9 cellular contexts compared by ENCODE assay signal in genomic region chr17:44672479-44673093, GRCh38. TPM values are rescaled to one million over a fixed set of nuclear protein-coding genes. Genes with fewer than 3 reads are reported as not detected.
DNase-seq lines count a peak whose midpoint lies in the region; ATAC-seq, FAIRE-seq and TF ChIP-seq lines count a peak whose summit lies in the region.
"Had no signal": no experiment of that assay in that cellular context is flagged by ENCODE, and none has a peak within 500 bp of the region (broad histone marks: within the 10 kb centered on the region; RNA-seq: fewer than 3 reads in every experiment).

No MANE protein-coding gene starts in this region.

- no peaks in the 10 kb centered on the region for H3K9me3 ChIP-seq in HepG2 (ENCODE audit: low read length)
- H3K9me3 ChIP-seq in CD8-positive, alpha-beta memory T cell (ENCODE audit: low read length): no peaks in the 10 kb centered on the region
- H3K9me3 ChIP-seq: right atrium auricular region had no signal

- no peaks in the 10 kb centered on the region for H3K27me3 Mint-ChIP-seq in CD8-positive, alpha-beta memory T cell
- no peaks in the 10 kb centered on the region for H3K27me3 Mint-ChIP-seq in naive thymus-derived CD8-positive, alpha-beta T cell

- H3K4me1 ChIP-seq in HepG2 (ENCODE audit: insufficient read depth, low read length): no peaks in the 10 kb centered on the region
- no peaks in the 10 kb centered on the region for H3K4me1 ChIP-seq in CD8-positive, alpha-beta memory T cell (ENCODE audit: insufficient read depth, low read length)
- H3K4me1 ChIP-seq: right atrium auricular region had no signal

- H3K27ac ChIP-seq in HepG2 (ENCODE audit: extremely low read length, insufficient read depth, low read length): no peak overlapping the region
- H3K27ac ChIP-seq in CD8-positive, alpha-beta memory T cell (ENCODE audit: low read depth, low read length): no peak overlapping the region
- H3K27ac ChIP-seq: right atrium auricular region had no signal

- ATAC-seq in HepG2: peak; percentile 49; the same call in 1 of the 3 replicates
- no peak for ATAC-seq in naive thymus-derived CD8-positive, alpha-beta T cell

- H3K4me3 Mint-ChIP-seq in CD8-positive, alpha-beta memory T cell: no peak overlapping the region
- H3K4me3 Mint-ChIP-seq in naive thymus-derived CD8-positive, alpha-beta T cell: no peak overlapping the region

- in situ Hi-C loops in Caki2 (cut with HindIII; ENCODE audit: low pct_unique_long_range_greater_than_20kb, low sequenced_read_pairs): no loop called here
- in situ Hi-C loops in HepG2 (cut with HindIII; ENCODE audit: extremely low pct_ligation_motif_present, low pct_unique_long_range_greater_than_20kb): loop anchor here (10.0 kb wide), 1 partner anchor 138 kb away; no protein-coding TSS in a partner anchor

- intact Hi-C loops in HepG2 (cut with micrococcal nuclease; ENCODE audit: unreplicated experiment): loop anchor here (1.0 kb wide), 1 partner anchor 139 kb away; no protein-coding TSS in a partner anchor

- H3K4me1 Mint-ChIP-seq in CD8-positive, alpha-beta memory T cell: no peaks in the 10 kb centered on the region
- no peaks in the 10 kb centered on the region for H3K4me1 Mint-ChIP-seq in naive thymus-derived CD8-positive, alpha-beta T cell

- no peak overlapping the region for H3K4me3 ChIP-seq in WI38 (ENCODE audit: low read depth, low read length)
- H3K4me3 ChIP-seq in HepG2 (replicated peaks in 1 of 3; ENCODE audit: insufficient read depth in 1 of 3, low read depth in 2 of 3, low read length in 3 of 3): no peak overlapping the region
- no peak overlapping the region for H3K4me3 ChIP-seq in CD8-positive, alpha-beta memory T cell (ENCODE audit: low read length)
- H3K4me3 ChIP-seq: right atrium auricular region had no signal

- no peaks in the 10 kb centered on the region for H3K9me3 Mint-ChIP-seq in CD8-positive, alpha-beta memory T cell
- H3K9me3 Mint-ChIP-seq in naive thymus-derived CD8-positive, alpha-beta T cell: no peaks in the 10 kb centered on the region

- H2AFZ ChIP-seq in HepG2 (ENCODE audit: low read length): no peak overlapping the region

- H3K27me3 ChIP-seq in HepG2 (ENCODE audit: control insufficient read depth in 1 of 2, insufficient read depth in 2 of 2, low read length in 2 of 2): no peaks in the 10 kb centered on the region
- H3K27me3 ChIP-seq in CD8-positive, alpha-beta memory T cell (ENCODE audit: insufficient read depth, low read length, poor library complexity, severe bottlenecking): no peaks in the 10 kb centered on the region
- H3K27me3 ChIP-seq: right atrium auricular region had no signal

- H3K36me3 Mint-ChIP-seq in CD8-positive, alpha-beta memory T cell: peaks cover 0 to 11% (median 0%) of the 10 kb centered on the region in 3 donors
- peaks cover 0 to 9% (median 0%) of the 10 kb centered on the region in 3 donors for H3K36me3 Mint-ChIP-seq in naive thymus-derived CD8-positive, alpha-beta T cell

- H4K20me1 ChIP-seq in HepG2 (ENCODE audit: insufficient read depth, low read length): no peaks in the 10 kb centered on the region

- no peak overlapping the region for H3K4me2 ChIP-seq in HepG2 (ENCODE audit: low read depth, low read length)

- TF ChIP-seq CTCF in WI38 (IDR thresholded peaks at IDR 0.05; ENCODE audit: low read depth, low read length) (peak; percentile 45; the same call in 1 of the 2 replicates), HepG2 (CRISPR knock-in tag; IDR thresholded peaks at IDR 0.05) (peak; percentile 52)

- no peaks in the 10 kb centered on the region for H3K79me2 ChIP-seq in HepG2 (ENCODE audit: insufficient read depth, low read length)

- no peak for TF ChIP-seq EP300 in Ishikawa (IDR thresholded peaks at IDR 0.05; ENCODE audit: borderline replicate concordance)
- no peak for TF ChIP-seq EP300 in HepG2 (IDR thresholded peaks at IDR 0.05; ENCODE audit: low read depth in 2 of 2, low read length in 2 of 2)
- no peak for TF ChIP-seq EP300 in HepG2 (CRISPR knock-in tag; IDR thresholded peaks at IDR 0.05; ENCODE audit: borderline replicate concordance)

- TF ChIP-seq POLR2A in HepG2 (IDR thresholded peaks at IDR 0.05; ENCODE audit: insufficient read depth in 1 of 2, low read depth in 2 of 2, low read length in 2 of 2): no peak

- H3K27ac Mint-ChIP-seq in CD8-positive, alpha-beta memory T cell: no peak overlapping the region
- no peak overlapping the region for H3K27ac Mint-ChIP-seq in naive thymus-derived CD8-positive, alpha-beta T cell

- H3K36me3 ChIP-seq in HepG2 (replicated peaks in 1 of 2; ENCODE audit: control insufficient read depth in 1 of 2, insufficient read depth in 2 of 2, low read length in 2 of 2): no peaks in the 10 kb centered on the region; a peak in 1 of 5 replicates
- no peaks in the 10 kb centered on the region for H3K36me3 ChIP-seq in CD8-positive, alpha-beta memory T cell (ENCODE audit: insufficient read depth, low read length)
- H3K36me3 ChIP-seq: right atrium auricular region had no signal

- peak; percentile 30 for DNase-seq in Caki2 (ENCODE audit: low read depth)
- peak; percentile 27 for DNase-seq in HepG2 (ENCODE audit: low spot score)
- no peak for DNase-seq in CD8-positive, alpha-beta memory T cell
- DNase-seq in activated gamma-delta T cell (lab: John Stamatoyannopoulos, UW): no peak
- DNase-seq in stimulated activated CD4-positive, alpha-beta T cell treated with anti-CD3 and anti-CD28 coated beads, Interleukin-4, amount 100 ng/mL, for 4 hours: no peak
- no peak for DNase-seq in naive thymus-derived CD8-positive, alpha-beta T cell

- CTCF ChIA-PET in HepG2 (lab: Yijun Ruan, JAX; ENCODE audit: low intra/inter-chr PET ratio, low total read pairs): interaction anchor here (3.7 kb wide), 1 partner anchor 138 kb away, joined by 30 read pairs; no protein-coding TSS in a partner anchor
- CTCF ChIA-PET in CD8-positive, alpha-beta memory T cell (lab: Charles Lee): interaction anchor here (1.3 to 2.7 kb wide), 2 partner anchors 9 to 139 kb away, joined by 4 to 6 read pairs; no protein-coding TSS in a partner anchor

- no peak for FAIRE-seq in HepG2 (lab: Jason Lieb, UNC)

- BruUV-seq in HepG2 (replicated peaks; lab: Mats Ljungman, UMichigan): no TSS peak

- H3K9ac ChIP-seq in HepG2 (ENCODE audit: insufficient read depth, low read depth, low read length): no peak overlapping the region

- POLR2A ChIA-PET in HepG2 (lab: Yijun Ruan, JAX): no interaction called here
- POLR2A ChIA-PET in CD8-positive, alpha-beta memory T cell (lab: Charles Lee): no interaction called here
- POLR2A ChIA-PET in naive thymus-derived CD8-positive, alpha-beta T cell (lab: Charles Lee): no interaction called here

- TF ChIP-seq RAD21 in Ishikawa (IDR thresholded peaks at IDR 0.05; ENCODE audit: low read depth) (peak; percentile 56), HepG2 (CRISPR knock-in tag; IDR thresholded peaks at IDR 0.05) (peak; percentile 22; the same call in 1 of the 2 replicates)

RNA-seq across cellular contexts. Expression of gene MEIOC, which starts 16.3 kb away (rescaled TPM):
- total RNA-seq in Caki2 (2014; rRNA removed; shearing (Covaris generic); ENCODE audit: low replicate concordance): 1.9 and 2.2 TPM in 2 replicates
- 0.07 and 0.15 TPM in 2 replicates for total RNA-seq in HepG2 (2016; rRNA removed; fragmentation: Illumina TruSeq; extraction: Trizol)
- total RNA-seq in HepG2 (2016; cell fraction: cytosol; rRNA removed; fragmentation: Illumina TruSeq; extraction: Trizol; ENCODE audit: low read depth): 0.10 TPM in 1 of 2 replicates, not detected in the other
- total RNA-seq in HepG2 (2016; cell fraction: insoluble cytoplasmic fraction; rRNA removed; fragmentation: Illumina TruSeq; extraction: Trizol): 0.13 TPM in 1 of 2 replicates, not detected in the other
- not detected in 2 replicates for total RNA-seq in HepG2 (2016; cell fraction: membrane; rRNA removed; fragmentation: Illumina TruSeq; extraction: Trizol)
- not detected in 2 replicates for total RNA-seq in HepG2 (2016; cell fraction: nucleus; rRNA removed; fragmentation: Illumina TruSeq; extraction: Trizol)
- polyA plus RNA-seq in HepG2 (2011; rRNA removed): 0.04 TPM in 1 of 2 replicates, not detected in the other
- 0.06 and 0.09 TPM in 2 replicates for polyA plus RNA-seq in HepG2 (2011; cell fraction: cytosol; rRNA removed)
- polyA plus RNA-seq in HepG2 (2011; cell fraction: nucleus; rRNA removed): 0.17 and 0.21 TPM in 2 replicates
- 0.27 and 0.53 TPM in 2 replicates for polyA plus RNA-seq in HepG2 (2012)
- polyA plus RNA-seq in HepG2 (2016; cell fraction: cytosol; fragmentation: Illumina TruSeq; extraction: Trizol; ENCODE audit: low read depth): 0.08 and 0.09 TPM in 2 replicates
- 0.19 TPM in 1 of 2 replicates, not detected in the other for polyA plus RNA-seq in HepG2 (2016; cell fraction: insoluble cytoplasmic fraction; fragmentation: Illumina TruSeq; extraction: Trizol; ENCODE audit: low read depth)
- 0.08 and 0.23 TPM in 2 replicates for polyA plus RNA-seq in HepG2 (2016; cell fraction: membrane; fragmentation: Illumina TruSeq; extraction: Trizol; ENCODE audit: low read depth)
- 0.19 TPM in 1 of 2 replicates, not detected in the other for polyA plus RNA-seq in HepG2 (2016; cell fraction: nucleus; fragmentation: Illumina TruSeq; extraction: Trizol; ENCODE audit: insufficient read depth, low read depth)
- polyA minus RNA-seq in HepG2 (2011; rRNA and poly(A)+ RNA removed; ENCODE audit: low replicate concordance): 0.14 TPM in 1 of 2 replicates, not detected in the other
- polyA minus RNA-seq in HepG2 (2011; cell fraction: cytosol; rRNA and poly(A)+ RNA removed): not detected in 2 replicates
- polyA minus RNA-seq in HepG2 (2011; cell fraction: nucleus; rRNA and poly(A)+ RNA removed): 0.13 and 0.37 TPM in 2 replicates
- under 1 TPM; 0.16 to 0.31 TPM for total RNA-seq in CD8-positive, alpha-beta memory T cell
- polyA plus RNA-seq in CD8-positive, alpha-beta memory T cell: 0.09 TPM
- total RNA-seq in naive thymus-derived CD8-positive, alpha-beta T cell: not detected
- under 1 TPM; 0.17 to 0.34 (median 0.25) TPM for polyA plus RNA-seq in naive thymus-derived CD8-positive, alpha-beta T cell

RNA-seq across cellular contexts. Expression of gene CCDC43, which starts 17.0 kb away (rescaled TPM):
- total RNA-seq in Caki2 (2014; rRNA removed; shearing (Covaris generic); ENCODE audit: low replicate concordance): 37.4 and 45.0 TPM in 2 replicates
- 94.8 and 116 TPM in 2 replicates for total RNA-seq in HepG2 (2016; rRNA removed; fragmentation: Illumina TruSeq; extraction: Trizol)
- 11.0 and 13.6 TPM in 2 replicates for total RNA-seq in HepG2 (2016; cell fraction: cytosol; rRNA removed; fragmentation: Illumina TruSeq; extraction: Trizol; ENCODE audit: low read depth)
- 93.0 and 123 TPM in 2 replicates for total RNA-seq in HepG2 (2016; cell fraction: insoluble cytoplasmic fraction; rRNA removed; fragmentation: Illumina TruSeq; extraction: Trizol)
- 37.8 and 46.7 TPM in 2 replicates for total RNA-seq in HepG2 (2016; cell fraction: membrane; rRNA removed; fragmentation: Illumina TruSeq; extraction: Trizol)
- total RNA-seq in HepG2 (2016; cell fraction: nucleus; rRNA removed; fragmentation: Illumina TruSeq; extraction: Trizol): 58.7 and 75.0 TPM in 2 replicates
- polyA plus RNA-seq in HepG2 (2011; rRNA removed): 12.4 and 17.5 TPM in 2 replicates
- 8.3 and 10.3 TPM in 2 replicates for polyA plus RNA-seq in HepG2 (2011; cell fraction: cytosol; rRNA removed)
- polyA plus RNA-seq in HepG2 (2011; cell fraction: nucleus; rRNA removed): 8.6 and 9.0 TPM in 2 replicates
- 29.4 and 39.6 TPM in 2 replicates for polyA plus RNA-seq in HepG2 (2012)
- 6.9 and 7.3 TPM in 2 replicates for polyA plus RNA-seq in HepG2 (2016; cell fraction: cytosol; fragmentation: Illumina TruSeq; extraction: Trizol; ENCODE audit: low read depth)
- 89.3 and 93.4 TPM in 2 replicates for polyA plus RNA-seq in HepG2 (2016; cell fraction: insoluble cytoplasmic fraction; fragmentation: Illumina TruSeq; extraction: Trizol; ENCODE audit: low read depth)
- polyA plus RNA-seq in HepG2 (2016; cell fraction: membrane; fragmentation: Illumina TruSeq; extraction: Trizol; ENCODE audit: low read depth): 19.3 and 20.4 TPM in 2 replicates
- polyA plus RNA-seq in HepG2 (2016; cell fraction: nucleus; fragmentation: Illumina TruSeq; extraction: Trizol; ENCODE audit: insufficient read depth, low read depth): 81.3 and 81.9 TPM in 2 replicates
- polyA minus RNA-seq in HepG2 (2011; rRNA and poly(A)+ RNA removed; ENCODE audit: low replicate concordance): 8.9 and 9.5 TPM in 2 replicates
- 16.4 and 20.5 TPM in 2 replicates for polyA minus RNA-seq in HepG2 (2011; cell fraction: cytosol; rRNA and poly(A)+ RNA removed)
- 40.0 and 40.8 TPM in 2 replicates for polyA minus RNA-seq in HepG2 (2011; cell fraction: nucleus; rRNA and poly(A)+ RNA removed)
- 10 to 100 TPM; 30.6 to 30.9 TPM for total RNA-seq in CD8-positive, alpha-beta memory T cell
- polyA plus RNA-seq in CD8-positive, alpha-beta memory T cell: 13.0 TPM
- 10 to 100 TPM; 20.2 to 20.5 TPM for total RNA-seq in naive thymus-derived CD8-positive, alpha-beta T cell
- polyA plus RNA-seq in naive thymus-derived CD8-positive, alpha-beta T cell: 10 to 100 TPM in 2 of 3 donors, 1 to 10 TPM in 1; 9.6 to 12.6 (median 11.4) TPM

RNA-seq across cellular contexts. Expression of gene DBF4B, which starts 35.9 kb away (rescaled TPM):
- 15.9 and 19.8 TPM in 2 replicates for total RNA-seq in Caki2 (2014; rRNA removed; shearing (Covaris generic); ENCODE audit: low replicate concordance)
- 9.0 and 11.7 TPM in 2 replicates for total RNA-seq in HepG2 (2016; rRNA removed; fragmentation: Illumina TruSeq; extraction: Trizol)
- 5.1 and 7.1 TPM in 2 replicates for total RNA-seq in HepG2 (2016; cell fraction: cytosol; rRNA removed; fragmentation: Illumina TruSeq; extraction: Trizol; ENCODE audit: low read depth)
- 9.2 and 10.4 TPM in 2 replicates for total RNA-seq in HepG2 (2016; cell fraction: insoluble cytoplasmic fraction; rRNA removed; fragmentation: Illumina TruSeq; extraction: Trizol)
- total RNA-seq in HepG2 (2016; cell fraction: membrane; rRNA removed; fragmentation: Illumina TruSeq; extraction: Trizol): 8.6 TPM in 2 replicates
- total RNA-seq in HepG2 (2016; cell fraction: nucleus; rRNA removed; fragmentation: Illumina TruSeq; extraction: Trizol): 14.4 and 16.1 TPM in 2 replicates
- 11.0 and 13.2 TPM in 2 replicates for polyA plus RNA-seq in HepG2 (2011; rRNA removed)
- 3.7 and 6.3 TPM in 2 replicates for polyA plus RNA-seq in HepG2 (2011; cell fraction: cytosol; rRNA removed)
- 26.1 and 32.6 TPM in 2 replicates for polyA plus RNA-seq in HepG2 (2011; cell fraction: nucleus; rRNA removed)
- polyA plus RNA-seq in HepG2 (2012): 5.8 and 8.4 TPM in 2 replicates
- 1.6 and 1.7 TPM in 2 replicates for polyA plus RNA-seq in HepG2 (2016; cell fraction: cytosol; fragmentation: Illumina TruSeq; extraction: Trizol; ENCODE audit: low read depth)
- polyA plus RNA-seq in HepG2 (2016; cell fraction: insoluble cytoplasmic fraction; fragmentation: Illumina TruSeq; extraction: Trizol; ENCODE audit: low read depth): 10.5 and 12.2 TPM in 2 replicates
- polyA plus RNA-seq in HepG2 (2016; cell fraction: membrane; fragmentation: Illumina TruSeq; extraction: Trizol; ENCODE audit: low read depth): 6.2 and 6.4 TPM in 2 replicates
- 45.6 and 45.7 TPM in 2 replicates for polyA plus RNA-seq in HepG2 (2016; cell fraction: nucleus; fragmentation: Illumina TruSeq; extraction: Trizol; ENCODE audit: insufficient read depth, low read depth)
- 14.4 and 29.8 TPM in 2 replicates for polyA minus RNA-seq in HepG2 (2011; rRNA and poly(A)+ RNA removed; ENCODE audit: low replicate concordance)
- 2.5 and 3.0 TPM in 2 replicates for polyA minus RNA-seq in HepG2 (2011; cell fraction: cytosol; rRNA and poly(A)+ RNA removed)
- polyA minus RNA-seq in HepG2 (2011; cell fraction: nucleus; rRNA and poly(A)+ RNA removed): 8.5 and 9.8 TPM in 2 replicates
- total RNA-seq in CD8-positive, alpha-beta memory T cell: 10 to 100 TPM; 15.2 to 16.1 TPM
- 0.75 TPM for polyA plus RNA-seq in CD8-positive, alpha-beta memory T cell
- total RNA-seq in naive thymus-derived CD8-positive, alpha-beta T cell: 1 to 10 TPM; 8.9 to 9.2 TPM
- 1 to 10 TPM in 1 of 3 donors, under 1 TPM in 2; 0.55 to 1.2 (median 0.61) TPM for polyA plus RNA-seq in naive thymus-derived CD8-positive, alpha-beta T cell

Comparison
In these comparisons a context has a peak if more than half of its experiments do, and no peak if none do; other contexts are left out.
1. DNase-seq: peak in Caki2 (single experiment) and HepG2 (single experiment); none in CD8-positive, alpha-beta memory T cell (0 of 5), activated gamma-delta T cell (single experiment), stimulated activated CD4-positive, alpha-beta T cell treated with anti-CD3 and anti-CD28 coated beads, Interleukin-4, amount 100 ng/mL, for 4 hours (0 of 2) and naive thymus-derived CD8-positive, alpha-beta T cell (0 of 10).